35 cellular contexts compared by ENCODE assay signal in genomic region chr2:191670787-191671186, GRCh38.
"Had no signal": no experiment of that assay in that cellular context is flagged by ENCODE, and none has a peak within 500 bp of the region (broad histone marks: within the 10 kb centered on the region; RNA-seq: fewer than 3 reads in every experiment).

No MANE protein-coding gene starts in this region.

- DNase-seq: Karpas-422, Kasumi-1, MG63, MM.1S, MV-4-11, NCI-H1048, NCI-H1092, NCI-H1092 treated with DMSO at 0.1 percent for 48 hours, NCI-H1105, NCI-H1105 treated with DMSO at 0.1 percent for 48 hours, NCI-H1417, NCI-H1417 treated with DMSO at 0.1 percent for 48 hours, NCI-H1436, NCI-H1436 treated with DMSO at 0.1 percent for 48 hours, NCI-H146, NCI-H1694, NCI-H1694 treated with DMSO at 0.1 percent for 48 hours, NCI-H187, NCI-H187 treated with DMSO at 0.1 percent for 48 hours, NCI-H1930, NCI-H2029, NCI-H2029 treated with DMSO at 0.1 percent for 48 hours, NCI-H2081, NCI-H2081 treated with DMSO at 0.1 percent for 48 hours, NCI-H2107, NCI-H2171, NCI-H2171 treated with DMSO at 0.1 percent for 48 hours, NCI-H2227 treated with DMSO at 0.1 percent for 48 hours, NCI-H226, NCI-H345, NCI-H446, NCI-H446 treated with DMSO at 0.1 percent for 48 hours, NCI-H510A, NCI-H510A treated with DMSO at 0.1 percent for 48 hours, NCI-H524 had no signal

- H3K36me3 ChIP-seq: MG63 had no signal

- H3K27me3 ChIP-seq: MG63 had no signal

- H3K9me3 ChIP-seq: MG63 had no signal

- H3K4me3 ChIP-seq: MG63 had no signal
